Comparison of ENCODE assay signal across 1 cellular context in genomic region chr7:108181073-108181985, GRCh38.
TF ChIP-seq lines count a peak whose summit lies in the region.

No MANE protein-coding gene starts in this region.

TF ChIP-seq in H1, 55 proteins besides CTCF, POLR2A, EP300 and RAD21:
- TF ChIP-seq SIN3A (conservative IDR thresholded peaks at IDR 0.05 in 1 of 2, IDR thresholded peaks at IDR 0.05 in 1 of 2; ENCODE audit: low read depth in 1 of 2, low read length in 2 of 2) (no peak), E2F6 (IDR thresholded peaks at IDR 0.05) (no peak), EZH2 (IDR thresholded peaks at IDR 0.05; ENCODE audit: low read depth, low read length, severe bottlenecking) (no peak), FOSL1 (IDR thresholded peaks at IDR 0.05; ENCODE audit: insufficient read depth, low read depth, low read length) (peak; percentile 82), JUND (IDR thresholded peaks at IDR 0.05; ENCODE audit: low read length) (peak; percentile 41; the same call in 1 of the 2 replicates), HDAC2 (IDR thresholded peaks at IDR 0.05; ENCODE audit: borderline replicate concordance in 1 of 2, low read depth in 2 of 2, low read length in 2 of 2) (peak; percentile 61 to 66; a peak in 2 of 4 replicates), SRF (IDR thresholded peaks at IDR 0.05; ENCODE audit: low read depth, low read length) (peak; percentile 52; the same call in 1 of the 2 replicates), POU5F1 (IDR thresholded peaks at IDR 0.05; ENCODE audit: low read depth, low read length) (peak; percentile 99), YY1 (IDR thresholded peaks at IDR 0.05; ENCODE audit: low read depth, low read length) (0 out of 2 replicates have a peak, but pooled peaks have one; percentile 19), TCF12 (IDR thresholded peaks at IDR 0.05; ENCODE audit: low read depth, low read length) (peak; percentile 43; the same call in 1 of the 2 replicates), EGR1 (IDR thresholded peaks at IDR 0.05; ENCODE audit: borderline replicate concordance, low read depth, low read length) (0 out of 2 replicates have a peak, but pooled peaks have one; percentile 26), MAX (IDR thresholded peaks at IDR 0.05) (peak; percentile 42; the same call in 1 of the 2 replicates), TEAD4 (IDR thresholded peaks at IDR 0.05; ENCODE audit: low read depth, low read length) (peak; percentile 60), NANOG (IDR thresholded peaks at IDR 0.05; ENCODE audit: insufficient read depth, low read depth, low read length, poor library complexity, severe bottlenecking) (peak; percentile 78), SP1 (IDR thresholded peaks at IDR 0.05; ENCODE audit: low read depth, low read length) (peak; percentile 84), KDM1A (IDR thresholded peaks at IDR 0.05; ENCODE audit: borderline replicate concordance, low read length) (peak; percentile 69; the same call in 1 of the 2 replicates), SP4 (IDR thresholded peaks at IDR 0.05; ENCODE audit: low read length) (no peak), ATF2 (IDR thresholded peaks at IDR 0.05; ENCODE audit: low read length) (0 out of 2 replicates have a peak, but pooled peaks have one; percentile 66), CHD7 (IDR thresholded peaks at IDR 0.05; ENCODE audit: insufficient replicate concordance, low read length) (peak; percentile 64)
